20 cellular contexts compared by ENCODE assay signal in the genomic region with DNA sequence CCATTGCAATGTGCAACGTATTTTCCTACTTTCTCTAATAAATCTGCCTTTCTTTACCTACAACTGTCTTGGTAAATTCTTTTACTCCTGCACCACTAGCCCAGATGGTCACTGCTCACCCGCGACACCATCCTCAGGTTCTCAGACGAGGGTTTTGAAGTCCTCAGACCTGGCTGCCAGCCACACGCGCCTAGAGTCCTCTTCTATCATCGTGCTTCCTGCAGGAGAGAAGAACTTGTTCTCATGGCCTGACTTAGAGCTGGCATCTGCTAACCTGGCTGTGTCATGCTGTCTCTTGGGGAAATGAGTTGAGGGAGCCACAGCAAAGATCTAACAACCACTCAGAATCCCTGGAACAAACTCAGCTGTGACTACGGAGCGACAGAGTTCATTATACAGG.
"Had no signal": no experiment of that assay in that cellular context is flagged by ENCODE, and none has a peak within 500 bp of the region (broad histone marks: within the 10 kb centered on the region; RNA-seq: fewer than 3 reads in every experiment).

No MANE protein-coding gene starts in this region.

- H3K4me3 ChIP-seq: dorsolateral prefrontal cortex, heart left ventricle, pancreas, prostate gland, right lobe of liver, suprapubic skin, tibial artery, upper lobe of left lung, uterus had no signal

- DNase-seq: dorsolateral prefrontal cortex; effector CD8-positive, alpha-beta T cell; foreskin melanocyte; heart left ventricle; hippocampal formation; left colon; mesendoderm; naive B cell; occipital lobe; pancreas; right lobe of liver; stimulated activated CD4-positive, alpha-beta T cell treated with anti-CD3 and anti-CD28 coated beads, Interleukin-4, amount 100 ng/mL, for 1 hour; stimulated activated CD8-positive, alpha-beta memory T cell treated with anti-CD3 and anti-CD28 coated beads, Interleukin-4, amount 100 ng/mL, for 48 hours; stimulated activated naive CD8-positive, alpha-beta T cell treated with anti-CD3 and anti-CD28 coated beads, Interleukin-15, Interleukin-2, amounts not matched to agents 100 U/mL and 50 U/mL, for 24 hours; tibial artery; upper lobe of left lung; uterus had no signal

- ATAC-seq: heart left ventricle; left colon; right lobe of liver; stimulated activated effector memory CD8-positive, alpha-beta T cell treated with anti-CD3 and anti-CD28 coated beads, Interleukin-12 subunit alpha, Interleukin-12 subunit beta, amount 100 ng/mL, for 72 hours; stimulated activated naive CD8-positive, alpha-beta T cell treated with anti-CD3 and anti-CD28 coated beads, Interleukin-15, Interleukin-2, amounts not matched to agents 100 U/mL and 50 U/mL, for 24 hours had no signal

- H3K27ac ChIP-seq: dorsolateral prefrontal cortex, heart left ventricle, pancreas, prostate gland, right lobe of liver, suprapubic skin, tibial artery, upper lobe of left lung, uterus had no signal

- H3K27me3 ChIP-seq: dorsolateral prefrontal cortex, pancreas, right lobe of liver, upper lobe of left lung, uterus had no signal

- H3K36me3 ChIP-seq: heart left ventricle, pancreas, prostate gland, right lobe of liver, suprapubic skin, tibial artery, upper lobe of left lung, uterus had no signal

- H3K4me1 ChIP-seq: prostate gland, right lobe of liver, suprapubic skin, tibial artery, upper lobe of left lung, uterus had no signal

- H3K9me3 ChIP-seq: heart left ventricle, pancreas, prostate gland, right lobe of liver, suprapubic skin, tibial artery, upper lobe of left lung, uterus had no signal
